ENCODE assay signal across 15 cellular contexts in the genomic region with DNA sequence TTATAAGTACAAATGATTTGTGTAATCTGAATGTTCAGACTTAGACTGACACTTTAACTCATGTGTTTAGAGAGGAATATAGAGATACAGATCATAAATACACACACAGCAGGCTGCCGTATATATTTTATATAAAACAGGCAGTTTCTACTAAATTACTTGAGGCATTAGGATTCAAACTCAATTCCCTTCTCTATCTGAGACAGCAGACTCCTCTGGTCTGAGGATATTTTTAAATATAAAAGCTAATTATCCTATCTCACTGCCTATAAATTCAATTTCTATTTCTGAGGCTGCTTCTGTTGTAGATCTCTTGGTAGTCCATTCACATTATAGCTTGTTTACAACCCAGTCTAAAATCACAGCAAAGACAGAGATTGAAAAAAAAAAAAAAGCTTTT.
"Had no signal": no experiment of that assay in that cellular context is flagged by ENCODE, and none has a peak within 500 bp of the region (broad histone marks: within the 10 kb centered on the region; RNA-seq: fewer than 3 reads in every experiment).

No MANE protein-coding gene starts in this region.

- H3K4me1 ChIP-seq: ascending aorta had no signal

- H3K9me3 Mint-ChIP-seq: activated CD4-positive, alpha-beta T cell treated with anti-CD3 and anti-CD28 coated beads, Interleukin-2, amount 10 ng/mL, durations not matched to agents 7 days and 5 days; activated T-helper 1 cell treated with anti-CD3 and anti-CD28 coated beads, Interleukin-12 subunit alpha, Interleukin-12 subunit beta, Interleukin-2, Interleukin-4 antibody, amounts not matched to agents 30 ng/mL and 10 ng/mL and 1 ng/mL, durations not matched to agents 14 hours and 24 hours and 36 hours; dendritic cell treated with granulocyte-macrophage colony-stimulating factor and Interleukin-4, amounts not matched to agents 40 ng/mL and 50 ng/mL, for 4 days; natural killer cell had no signal

- H3K4me3 Mint-ChIP-seq: activated CD4-positive, alpha-beta T cell treated with anti-CD3 and anti-CD28 coated beads, Interleukin-2, amount 10 ng/mL, durations not matched to agents 7 days and 5 days; activated T-helper 1 cell treated with anti-CD3 and anti-CD28 coated beads, Interleukin-12 subunit alpha, Interleukin-12 subunit beta, Interleukin-2, Interleukin-4 antibody, amounts not matched to agents 30 ng/mL and 10 ng/mL and 1 ng/mL, durations not matched to agents 14 hours and 24 hours and 36 hours; dendritic cell treated with granulocyte-macrophage colony-stimulating factor and Interleukin-4, amounts not matched to agents 40 ng/mL and 50 ng/mL, for 4 days; natural killer cell; stimulated activated naive CD8-positive, alpha-beta T cell treated with anti-CD3 and anti-CD28 coated beads, Interleukin-15, Interleukin-2, amounts not matched to agents 100 ng/mL and 50 ng/mL, for 24 hours had no signal

- H3K27me3 ChIP-seq: ascending aorta, breast epithelium, testis had no signal

- H3K27ac Mint-ChIP-seq: activated CD4-positive, alpha-beta T cell treated with anti-CD3 and anti-CD28 coated beads, Interleukin-2, amount 10 ng/mL, durations not matched to agents 7 days and 5 days; activated T-helper 1 cell treated with anti-CD3 and anti-CD28 coated beads, Interleukin-12 subunit alpha, Interleukin-12 subunit beta, Interleukin-2, Interleukin-4 antibody, amounts not matched to agents 30 ng/mL and 10 ng/mL and 1 ng/mL, durations not matched to agents 14 hours and 24 hours and 36 hours; dendritic cell treated with granulocyte-macrophage colony-stimulating factor and Interleukin-4, amounts not matched to agents 40 ng/mL and 50 ng/mL, for 4 days; progenitor cell of endocrine pancreas had no signal

- H3K36me3 Mint-ChIP-seq: natural killer cell had no signal

- DNase-seq: activated CD4-positive, alpha-beta T cell treated with anti-CD3 and anti-CD28 coated beads, Interleukin-2, amount 10 ng/mL, durations not matched to agents 7 days and 5 days; activated CD8-positive, alpha-beta memory T cell treated with anti-CD3 and anti-CD28 coated beads, Interleukin-2, amount 50 U/mL, for 48 hours; effector memory CD4-positive, alpha-beta T cell; mucosa of descending colon; natural killer cell; occipital lobe; right cardiac atrium; small intestine; testis had no signal

- H3K27ac ChIP-seq: ascending aorta had no signal

- H3K9me3 ChIP-seq: ascending aorta, breast epithelium, mucosa of descending colon, testis had no signal

- H3K27me3 Mint-ChIP-seq: activated CD4-positive, alpha-beta T cell treated with anti-CD3 and anti-CD28 coated beads, Interleukin-2, amount 10 ng/mL, durations not matched to agents 7 days and 5 days; dendritic cell treated with granulocyte-macrophage colony-stimulating factor and Interleukin-4, amounts not matched to agents 40 ng/mL and 50 ng/mL, for 4 days; stimulated activated naive CD8-positive, alpha-beta T cell treated with anti-CD3 and anti-CD28 coated beads, Interleukin-15, Interleukin-2, amounts not matched to agents 100 ng/mL and 50 ng/mL, for 24 hours had no signal

- H3K4me3 ChIP-seq: ascending aorta, breast epithelium, mucosa of descending colon, testis had no signal

- H3K36me3 ChIP-seq: ascending aorta, breast epithelium had no signal
